26 cellular contexts compared by ENCODE assay signal in genomic region chr1:51302746-51303145, GRCh38.
"Had no signal": no experiment of that assay in that cellular context is flagged by ENCODE, and none has a peak within 500 bp of the region (broad histone marks: within the 10 kb centered on the region; RNA-seq: fewer than 3 reads in every experiment).

No MANE protein-coding gene starts in this region.

- H3K4me3 ChIP-seq: colonic mucosa, esophagus muscularis mucosa, gastroesophageal sphincter, heart left ventricle, hepatocyte, left lung, mucosa of descending colon, psoas muscle, skin epidermis, testis, tibial artery had no signal

- DNase-seq: colonic mucosa; effector memory CD4-positive, alpha-beta T cell; foreskin keratinocyte; heart left ventricle; left cardiac atrium; left lung; mesenchymal stem cell; mucosa of descending colon; naive B cell; psoas muscle; right cardiac atrium; stimulated activated CD4-positive, alpha-beta T cell treated with anti-CD3 and anti-CD28 coated beads, Interleukin-12 subunit alpha, Interleukin-12 subunit beta, amount 100 ng/mL, for 4 hours; stimulated activated CD4-positive, alpha-beta T cell treated with anti-CD3 and anti-CD28 coated beads, Interleukin-1b, Interleukin-23, amount 100 ng/mL, for 48 hours; stimulated activated CD4-positive, alpha-beta T cell treated with anti-CD3 and anti-CD28 coated beads, Interleukin-4, amount 100 ng/mL, for 1 hour; stimulated activated CD8-positive, alpha-beta memory T cell treated with anti-CD3 and anti-CD28 coated beads, Interleukin-4, amount 100 ng/mL, for 48 hours; stimulated activated naive CD4-positive, alpha-beta T cell; substantia nigra; testis; tibial artery had no signal

- H3K27me3 ChIP-seq: colonic mucosa, foreskin keratinocyte, heart left ventricle, hepatocyte, left lung, testis, tibial artery had no signal

- H3K9me3 ChIP-seq: colonic mucosa, esophagus muscularis mucosa, gastroesophageal sphincter, heart left ventricle, left lung, mucosa of descending colon, psoas muscle, testis, tibial artery had no signal

- H3K79me2 ChIP-seq: hepatocyte had no signal

- H2AFZ ChIP-seq: hepatocyte had no signal

- H3K4me2 ChIP-seq: hepatocyte had no signal

- H3K36me3 ChIP-seq: colonic mucosa, esophagus muscularis mucosa, gastroesophageal sphincter, heart left ventricle, left lung, tibial artery had no signal

- H3K4me1 ChIP-seq: foreskin keratinocyte, psoas muscle had no signal

- FAIRE-seq: endothelial cell of umbilical vein, islet of Langerhans, urothelium cell line had no signal

- H3K27ac ChIP-seq: colonic mucosa, esophagus muscularis mucosa, foreskin keratinocyte, gastroesophageal sphincter, hepatocyte, psoas muscle, testis, tibial artery had no signal

- ATAC-seq: foreskin keratinocyte, gastroesophageal sphincter, heart left ventricle, left cardiac atrium, left lung, mucosa of descending colon, psoas muscle had no signal
